ENCODE assay signal across 24 cellular contexts in the genomic region with DNA sequence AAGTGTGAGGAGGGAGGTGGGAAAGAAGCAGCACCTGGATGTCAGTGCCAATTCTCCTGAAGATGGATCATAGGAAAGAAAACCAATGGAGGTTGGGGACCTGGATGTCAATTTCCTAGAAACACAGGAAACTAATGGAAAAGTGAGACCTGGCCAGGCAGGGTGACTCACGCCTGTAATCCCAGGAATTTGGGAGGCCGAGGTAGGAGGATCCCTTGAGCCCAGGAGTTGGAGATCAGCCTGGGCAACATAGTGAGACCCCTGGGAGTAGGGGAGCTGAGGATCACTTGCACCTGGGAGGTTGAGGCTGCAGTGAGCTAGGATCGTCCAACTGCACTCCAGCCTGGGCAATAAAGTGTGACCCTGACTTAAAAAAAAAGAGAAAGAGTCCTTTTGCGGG. TPM values are rescaled to one million over a fixed set of nuclear protein-coding genes. Genes with fewer than 3 reads are reported as not detected.
DNase-seq lines count a peak whose midpoint lies in the region; ATAC-seq and TF ChIP-seq lines count a peak whose summit lies in the region.
"Had no signal": no experiment of that assay in that cellular context is flagged by ENCODE, and none has a peak within 500 bp of the region (broad histone marks: within the 10 kb centered on the region; RNA-seq: fewer than 3 reads in every experiment).

No MANE protein-coding gene starts in this region.

- H3K9me3 ChIP-seq in HCT116 (ENCODE audit: control insufficient read depth in 1 of 2, insufficient read depth in 1 of 2, low read depth in 1 of 2, low read length in 2 of 2), result 0 out of 4 replicates have a peak, but pooled peaks cover 0 to 3% of the 10 kb centered on the region in 2 experiments
- peaks cover 6% of the 10 kb centered on the region for H3K9me3 ChIP-seq in Karpas-422 (ENCODE audit: low read length)
- H3K9me3 ChIP-seq: BE2C had no signal

- peak overlapping the region; percentile 33 for H3K4me2 ChIP-seq in HCT116 (ENCODE audit: low read length)
- no peak overlapping the region for H3K4me2 ChIP-seq in Karpas-422 (ENCODE audit: low read depth, low read length, poor library complexity, severe bottlenecking)
- H3K4me2 ChIP-seq: BLaER1 had no signal

- intact Hi-C loops in HCT116 (cut with micrococcal nuclease), result no loop called here

- H3K27ac ChIP-seq in HCT116 (ENCODE audit: low read depth, low read length) (no peak overlapping the region), Karpas-422 (ENCODE audit: low read length) (no peak overlapping the region)
- H3K27ac ChIP-seq: BLaER1 had no signal

- H2AFZ ChIP-seq in HCT116 (ENCODE audit: low read depth, low read length, poor library complexity, severe bottlenecking) (no peak overlapping the region), Karpas-422 (ENCODE audit: low read length) (no peak overlapping the region)

- no peaks in the 10 kb centered on the region for H4K20me1 ChIP-seq in HCT116 (ENCODE audit: insufficient read depth)
- no peaks in the 10 kb centered on the region for H4K20me1 ChIP-seq in Karpas-422 (ENCODE audit: insufficient read depth, low read depth, low read length)
- H4K20me1 ChIP-seq: BLaER1 had no signal

- no TSS peak for BruUV-seq in HCT116 (replicated peaks; lab: Mats Ljungman, UMichigan)

- POLR2A ChIA-PET in HCT116 (lab: Charles Lee) (no interaction called here), WTC11 (lab: Charles Lee) (interaction anchor here (0.7 kb wide), 1 partner anchor 66 kb away, joined by 9 read pairs; no protein-coding TSS in a partner anchor)

- H3K27ac Mint-ChIP-seq in WTC11, result no peak overlapping the region
- H3K27ac Mint-ChIP-seq: CD4-positive, alpha-beta memory T cell; CD4-positive, CD25-positive, alpha-beta regulatory T cell; CD8-positive, alpha-beta memory T cell had no signal

- no peak for ATAC-seq in HCT116
- ATAC-seq in WTC11, result no peak
- no peak for ATAC-seq in GM18517 (IDR thresholded peaks at IDR 0.05; ENCODE audit: unreplicated experiment)
- ATAC-seq in HG02763 (IDR thresholded peaks at IDR 0.05; ENCODE audit: unreplicated experiment), result no peak
- ATAC-seq: GM12878 had no signal

- RAD21 ChIA-PET in HCT116 (lab: Charles Lee; ENCODE audit: low non-redundant PET in 1 of 2, low total read pairs in 2 of 2, uncharacterized antibody in 2 of 2, unreplicated experiment in 2 of 2), result no interaction called here

- H3K36me3 ChIP-seq in HCT116 (ENCODE audit: control insufficient read depth in 1 of 2, insufficient read depth in 2 of 2, low read length in 2 of 2) (no peaks in the 10 kb centered on the region), Karpas-422 (ENCODE audit: insufficient read depth, low read length) (no peaks in the 10 kb centered on the region)
- H3K36me3 ChIP-seq: BE2C, BLaER1 had no signal

- H3K4me1 ChIP-seq in HCT116 (ENCODE audit: control insufficient read depth in 1 of 2, insufficient read depth in 2 of 2, low read length in 2 of 2), result peaks cover 4 to 13% of the 10 kb centered on the region in 2 experiments; a peak in 3 of 4 replicates
- peaks cover 5% of the 10 kb centered on the region; the same call in 1 of the 2 replicates for H3K4me1 ChIP-seq in Karpas-422 (ENCODE audit: low read length)
- H3K4me1 ChIP-seq: BE2C, BLaER1 had no signal

- H3K4me3 Mint-ChIP-seq in WTC11, result no peak overlapping the region
- H3K4me3 Mint-ChIP-seq: CD14-positive monocyte; CD4-positive, alpha-beta memory T cell; CD4-positive, CD25-positive, alpha-beta regulatory T cell; CD8-positive, alpha-beta memory T cell had no signal

- H3K9ac ChIP-seq in HCT116 (ENCODE audit: low read length) (no peak overlapping the region), Karpas-422 (ENCODE audit: low read length) (no peak overlapping the region)
- H3K9ac ChIP-seq: BLaER1 had no signal

- peaks cover 15% of the 10 kb centered on the region for H3K9me3 Mint-ChIP-seq in WTC11
- H3K9me3 Mint-ChIP-seq: CD8-positive, alpha-beta memory T cell had no signal

- no peak for TF ChIP-seq CTCF in HCT116 (IDR thresholded peaks at IDR 0.05 in 2 of 3, conservative IDR thresholded peaks at IDR 0.05 in 1 of 3; ENCODE audit: borderline replicate concordance in 1 of 3, insufficient read depth in 1 of 3, low read depth in 2 of 3, low read length in 2 of 3)
- TF ChIP-seq CTCF in WTC11 (IDR thresholded peaks at IDR 0.05), result no peak

- TF ChIP-seq RAD21 in HCT116 (IDR thresholded peaks at IDR 0.05; ENCODE audit: low read depth), result no peak

- no peak overlapping the region for H3K4me3 ChIP-seq in HCT116 (replicated peaks in 1 of 2; ENCODE audit: low read depth in 1 of 2, low read length in 2 of 2)
- no peak overlapping the region for H3K4me3 ChIP-seq in Karpas-422 (ENCODE audit: low read length)
- H3K4me3 ChIP-seq: BLaER1, GM12878 had no signal

- CTCF ChIA-PET in HCT116 (lab: Charles Lee), result no interaction called here
- CTCF ChIA-PET in WTC11 (lab: Charles Lee), result no interaction called here

- H3K9me2 ChIP-seq in HCT116 (ENCODE audit: insufficient read depth) (no peaks in the 10 kb centered on the region), Karpas-422 (replicated peaks; ENCODE audit: insufficient read depth, low read length) (no peaks in the 10 kb centered on the region)

- peaks cover 10% of the 10 kb centered on the region for H3K27me3 Mint-ChIP-seq in WTC11 (ENCODE audit: low read depth)
- H3K27me3 Mint-ChIP-seq: CD4-positive, alpha-beta memory T cell; CD4-positive, CD25-positive, alpha-beta regulatory T cell had no signal

- no peaks in the 10 kb centered on the region for H3K27me3 ChIP-seq in HCT116 (ENCODE audit: insufficient read depth, low read length)
- H3K27me3 ChIP-seq in Karpas-422 (ENCODE audit: low read length), result no peaks in the 10 kb centered on the region; the same call in 1 of the 2 replicates
- H3K27me3 ChIP-seq: BE2C, BLaER1 had no signal

- H3K79me2 ChIP-seq in HCT116 (ENCODE audit: insufficient read depth, low read length), result no peaks in the 10 kb centered on the region
- no peaks in the 10 kb centered on the region for H3K79me2 ChIP-seq in Karpas-422 (ENCODE audit: low read length)

- DNase-seq in HCT116 (ENCODE audit: low read depth, low spot score) (no peak), Karpas-422 (peak; percentile 28), WTC11 (ENCODE audit: low spot score) (no peak), HPDE6-E6E7 (ENCODE audit: extremely low spot score) (no peak)
- DNase-seq: 8988T; ACHN; BE2C; C1 segment of cervical spinal cord; CD4-positive, alpha-beta memory T cell; CD4-positive, CD25-positive, alpha-beta regulatory T cell; CD8-positive, alpha-beta memory T cell; COR-L47; DMS 273 treated with DMSO at 0.1 percent for 48 hours; DMS153; DMS53; DMS79; DND-41; EL; GDM1 had no signal

- peaks cover 9% of the 10 kb centered on the region for H3K36me3 Mint-ChIP-seq in WTC11
- H3K36me3 Mint-ChIP-seq: CD14-positive monocyte; CD4-positive, alpha-beta memory T cell; CD4-positive, CD25-positive, alpha-beta regulatory T cell; CD8-positive, alpha-beta memory T cell had no signal

- no peak for TF ChIP-seq POLR2A in HCT116 (IDR thresholded peaks at IDR 0.05; ENCODE audit: borderline replicate concordance, extremely low read depth, insufficient read depth, insufficient read length)

- no peaks in the 10 kb centered on the region for H3K4me1 Mint-ChIP-seq in WTC11
- H3K4me1 Mint-ChIP-seq: CD4-positive, alpha-beta memory T cell; CD4-positive, CD25-positive, alpha-beta regulatory T cell had no signal

TF ChIP-seq in HCT116, 20 proteins besides CTCF, POLR2A, EP300 and RAD21:
- peak; percentile 34; the same call in 1 of the 2 replicates for TF ChIP-seq CBX3 (IDR thresholded peaks at IDR 0.05; ENCODE audit: low read depth)
- no peak for TF ChIP-seq YY1 (IDR thresholded peaks at IDR 0.05; ENCODE audit: extremely low read depth, insufficient replicate concordance, low read depth, low read length)

TF ChIP-seq in WTC11, 78 proteins besides CTCF, POLR2A, EP300 and RAD21:
- no peak for TF ChIP-seq ESRRA (CRISPR knock-in tag; IDR thresholded peaks at IDR 0.05; ENCODE audit: borderline replicate concordance)
- peak; percentile 67; the same call in 1 of the 2 replicates for TF ChIP-seq ZNF121 (CRISPR knock-in tag; IDR thresholded peaks at IDR 0.05)

RNA-seq across cellular contexts. Expression of a gene that starts 21.4 kb away (rescaled TPM):
- 21.7 TPM for total RNA-seq in HCT116 (2021; ENCODE audit: unreplicated experiment)
- polyA plus RNA-seq in HCT116 (2012), result 24.8 and 29.7 TPM in 2 replicates
- total RNA-seq in Karpas-422 (2014; rRNA removed; shearing (Covaris generic); ENCODE audit: low replicate concordance), result 35.3 and 48.6 TPM in 2 replicates
- total RNA-seq in WTC11 (2021), result 22.0 to 25.1 TPM (median 22.5 TPM) in 3 replicates

RNA-seq across cellular contexts. Expression of a gene that starts 58.1 kb away (rescaled TPM):
- total RNA-seq in HCT116 (2021; ENCODE audit: unreplicated experiment), result 26.6 TPM
- 25.5 and 26.6 TPM in 2 replicates for polyA plus RNA-seq in HCT116 (2012)
- total RNA-seq in Karpas-422 (2014; rRNA removed; shearing (Covaris generic); ENCODE audit: low replicate concordance), result 37.0 and 44.1 TPM in 2 replicates
- total RNA-seq in WTC11 (2021), result 20.1 to 24.9 TPM (median 23.5 TPM) in 3 replicates
